1 cellular context compared by ENCODE assay signal in the genomic region with DNA sequence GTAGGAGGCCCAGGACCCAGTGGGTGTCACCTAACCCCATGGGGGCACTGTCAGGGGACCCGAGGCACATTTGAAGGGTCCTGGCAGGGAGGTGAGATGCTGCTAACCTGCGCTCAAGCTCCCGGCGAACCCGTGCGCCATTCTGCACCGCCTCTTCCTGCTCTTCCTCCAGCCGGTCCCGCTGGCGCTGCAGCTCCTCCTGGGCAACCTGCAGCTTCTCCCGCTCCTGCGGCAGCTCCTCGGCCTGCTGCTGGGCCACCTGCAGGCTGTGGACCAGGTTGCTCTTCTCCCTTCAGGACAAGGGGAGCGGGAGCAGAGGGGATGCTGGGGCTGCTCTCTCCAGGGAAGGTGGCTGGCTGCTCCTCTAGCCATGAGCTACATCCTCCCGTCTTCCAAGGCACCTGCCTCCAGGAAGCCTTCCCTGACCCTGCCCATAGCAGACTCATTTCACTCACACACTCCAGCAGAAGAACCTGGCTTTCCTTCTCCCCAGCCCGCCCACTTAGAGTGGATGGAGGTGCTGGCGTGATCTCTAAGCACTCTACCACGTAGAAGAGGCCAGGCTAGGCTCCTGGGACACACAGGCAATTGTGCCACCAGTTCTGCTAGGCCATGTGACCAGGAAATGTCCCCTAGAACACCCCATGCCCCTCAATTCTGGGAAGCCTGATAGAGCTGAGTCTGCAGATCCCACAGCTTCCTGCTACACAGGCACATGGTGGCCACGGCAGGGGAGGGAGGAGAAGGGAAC.
TF ChIP-seq lines count a peak whose summit lies in the region.

No MANE protein-coding gene starts in this region.

TF ChIP-seq in SK-N-SH treated with all-trans-retinoic acid at 6 μM for 48 hours, 23 proteins besides CTCF, POLR2A, EP300 and RAD21 (continued from another document):
- TF ChIP-seq, protein P1, sequence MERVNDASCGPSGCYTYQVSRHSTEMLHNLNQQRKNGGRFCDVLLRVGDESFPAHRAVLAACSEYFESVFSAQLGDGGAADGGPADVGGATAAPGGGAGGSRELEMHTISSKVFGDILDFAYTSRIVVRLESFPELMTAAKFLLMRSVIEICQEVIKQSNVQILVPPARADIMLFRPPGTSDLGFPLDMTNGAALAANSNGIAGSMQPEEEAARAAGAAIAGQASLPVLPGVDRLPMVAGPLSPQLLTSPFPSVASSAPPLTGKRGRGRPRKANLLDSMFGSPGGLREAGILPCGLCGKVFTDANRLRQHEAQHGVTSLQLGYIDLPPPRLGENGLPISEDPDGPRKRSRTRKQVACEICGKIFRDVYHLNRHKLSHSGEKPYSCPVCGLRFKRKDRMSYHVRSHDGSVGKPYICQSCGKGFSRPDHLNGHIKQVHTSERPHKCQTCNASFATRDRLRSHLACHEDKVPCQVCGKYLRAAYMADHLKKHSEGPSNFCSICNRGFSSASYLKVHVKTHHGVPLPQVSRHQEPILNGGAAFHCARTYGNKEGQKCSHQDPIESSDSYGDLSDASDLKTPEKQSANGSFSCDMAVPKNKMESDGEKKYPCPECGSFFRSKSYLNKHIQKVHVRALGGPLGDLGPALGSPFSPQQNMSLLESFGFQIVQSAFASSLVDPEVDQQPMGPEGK (CRISPR knock-in tag; IDR thresholded peaks at IDR 0.05; ENCODE audit: borderline replicate concordance) = no peak
- TF ChIP-seq ARNTL (CRISPR knock-in tag; IDR thresholded peaks at IDR 0.05; ENCODE audit: borderline replicate concordance, low read depth) (no peak), TOX (CRISPR knock-in tag; IDR thresholded peaks at IDR 0.05; ENCODE audit: borderline replicate concordance) (no peak), ZNF8 (CRISPR knock-in tag; IDR thresholded peaks at IDR 0.05) (no peak), ISL1 (CRISPR knock-in tag; IDR thresholded peaks at IDR 0.05) (no peak), TCF4 (CRISPR knock-in tag; IDR thresholded peaks at IDR 0.05; ENCODE audit: borderline replicate concordance) (no peak), ZFP3 (CRISPR knock-in tag; IDR thresholded peaks at IDR 0.05) (no peak), RARB (CRISPR knock-in tag; IDR thresholded peaks at IDR 0.05) (no peak), PPARA (CRISPR knock-in tag; IDR thresholded peaks at IDR 0.05; ENCODE audit: borderline replicate concordance) (no peak), OSR1 (CRISPR knock-in tag; IDR thresholded peaks at IDR 0.05) (no peak), ESRRG (CRISPR knock-in tag; IDR thresholded peaks at IDR 0.05) (no peak), BACH2 (CRISPR knock-in tag; IDR thresholded peaks at IDR 0.05; ENCODE audit: borderline replicate concordance) (no peak), SNAI2 (CRISPR knock-in tag; IDR thresholded peaks at IDR 0.05) (no peak)
- TF ChIP-seq, protein P2, sequence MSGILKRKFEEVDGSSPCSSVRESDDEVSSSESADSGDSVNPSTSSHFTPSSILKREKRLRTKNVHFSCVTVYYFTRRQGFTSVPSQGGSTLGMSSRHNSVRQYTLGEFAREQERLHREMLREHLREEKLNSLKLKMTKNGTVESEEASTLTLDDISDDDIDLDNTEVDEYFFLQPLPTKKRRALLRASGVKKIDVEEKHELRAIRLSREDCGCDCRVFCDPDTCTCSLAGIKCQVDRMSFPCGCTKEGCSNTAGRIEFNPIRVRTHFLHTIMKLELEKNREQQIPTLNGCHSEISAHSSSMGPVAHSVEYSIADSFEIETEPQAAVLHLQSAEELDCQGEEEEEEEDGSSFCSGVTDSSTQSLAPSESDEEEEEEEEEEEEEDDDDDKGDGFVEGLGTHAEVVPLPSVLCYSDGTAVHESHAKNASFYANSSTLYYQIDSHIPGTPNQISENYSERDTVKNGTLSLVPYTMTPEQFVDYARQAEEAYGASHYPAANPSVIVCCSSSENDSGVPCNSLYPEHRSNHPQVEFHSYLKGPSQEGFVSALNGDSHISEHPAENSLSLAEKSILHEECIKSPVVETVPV (CRISPR knock-in tag; IDR thresholded peaks at IDR 0.05) = no peak
- TF ChIP-seq, protein P3, sequence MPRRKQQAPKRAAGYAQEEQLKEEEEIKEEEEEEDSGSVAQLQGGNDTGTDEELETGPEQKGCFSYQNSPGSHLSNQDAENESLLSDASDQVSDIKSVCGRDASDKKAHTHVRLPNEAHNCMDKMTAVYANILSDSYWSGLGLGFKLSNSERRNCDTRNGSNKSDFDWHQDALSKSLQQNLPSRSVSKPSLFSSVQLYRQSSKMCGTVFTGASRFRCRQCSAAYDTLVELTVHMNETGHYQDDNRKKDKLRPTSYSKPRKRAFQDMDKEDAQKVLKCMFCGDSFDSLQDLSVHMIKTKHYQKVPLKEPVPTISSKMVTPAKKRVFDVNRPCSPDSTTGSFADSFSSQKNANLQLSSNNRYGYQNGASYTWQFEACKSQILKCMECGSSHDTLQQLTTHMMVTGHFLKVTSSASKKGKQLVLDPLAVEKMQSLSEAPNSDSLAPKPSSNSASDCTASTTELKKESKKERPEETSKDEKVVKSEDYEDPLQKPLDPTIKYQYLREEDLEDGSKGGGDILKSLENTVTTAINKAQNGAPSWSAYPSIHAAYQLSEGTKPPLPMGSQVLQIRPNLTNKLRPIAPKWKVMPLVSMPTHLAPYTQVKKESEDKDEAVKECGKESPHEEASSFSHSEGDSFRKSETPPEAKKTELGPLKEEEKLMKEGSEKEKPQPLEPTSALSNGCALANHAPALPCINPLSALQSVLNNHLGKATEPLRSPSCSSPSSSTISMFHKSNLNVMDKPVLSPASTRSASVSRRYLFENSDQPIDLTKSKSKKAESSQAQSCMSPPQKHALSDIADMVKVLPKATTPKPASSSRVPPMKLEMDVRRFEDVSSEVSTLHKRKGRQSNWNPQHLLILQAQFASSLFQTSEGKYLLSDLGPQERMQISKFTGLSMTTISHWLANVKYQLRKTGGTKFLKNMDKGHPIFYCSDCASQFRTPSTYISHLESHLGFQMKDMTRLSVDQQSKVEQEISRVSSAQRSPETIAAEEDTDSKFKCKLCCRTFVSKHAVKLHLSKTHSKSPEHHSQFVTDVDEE (CRISPR knock-in tag; IDR thresholded peaks at IDR 0.05) = no peak
